In genomic region chr22:38462960-38463784, GRCh38 we compare ENCODE assay signal across 1 cellular context.
TF ChIP-seq lines count a peak whose summit lies in the region.

No MANE protein-coding gene starts in this region.

TF ChIP-seq in K562, 482 proteins besides CTCF, POLR2A, EP300 and RAD21 (continued from another document):
- TF ChIP-seq PRDM10 (IDR thresholded peaks at IDR 0.05; ENCODE audit: partially characterized antibody) (peak; percentile 99), RFX1 (IDR thresholded peaks at IDR 0.05) (peak; percentile 42; the same call in 1 of the 2 replicates), JUNB (CRISPR knock-in tag; conservative IDR thresholded peaks at IDR 0.05) (no peak), GATA2 (CRISPR knock-in tag; IDR thresholded peaks at IDR 0.05) (no peak), ATF7 (IDR thresholded peaks at IDR 0.05) (peak; percentile 97)
